In the genomic region with DNA sequence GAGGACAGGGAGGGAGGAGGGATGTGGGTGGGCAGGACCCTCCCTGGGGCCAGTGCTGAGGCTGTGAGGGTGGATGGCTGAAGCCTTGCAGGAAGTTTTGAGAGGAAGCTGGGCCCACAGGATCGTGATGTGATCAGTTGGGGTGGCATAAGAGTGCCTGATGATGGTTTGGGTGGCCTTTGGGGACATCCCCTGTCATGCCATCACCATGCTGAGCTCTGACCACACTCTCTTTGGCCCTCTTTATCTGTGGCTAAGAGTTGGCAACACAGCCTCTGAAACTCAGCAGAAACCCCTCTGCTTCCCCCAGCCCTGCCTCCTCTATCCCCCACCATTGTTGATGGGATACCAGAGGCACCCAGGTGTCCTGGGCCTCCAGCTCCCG, we compare ENCODE assay signal across 18 cellular contexts. TPM values are rescaled to one million over a fixed set of nuclear protein-coding genes. Genes with fewer than 3 reads are reported as not detected.
DNase-seq lines count a peak whose midpoint lies in the region; ATAC-seq, FAIRE-seq and TF ChIP-seq lines count a peak whose summit lies in the region.
"Had no signal": no experiment of that assay in that cellular context is flagged by ENCODE, and none has a peak within 500 bp of the region (broad histone marks: within the 10 kb centered on the region; RNA-seq: fewer than 3 reads in every experiment).

No MANE protein-coding gene starts in this region.

- no peaks in the 10 kb centered on the region for H3K9me3 ChIP-seq in HEK293 (ENCODE audit: control insufficient read depth, insufficient read depth, low read depth, low read length)
- H3K9me3 ChIP-seq in small intestine (ENCODE audit: control insufficient read depth, low read depth) = no peaks in the 10 kb centered on the region
- H3K9me3 ChIP-seq: SK-N-SH had no signal

- TF ChIP-seq CTCF in HEK293 (tag by site-specific recombination; IDR thresholded peaks at IDR 0.05) (no peak), VCaP (conservative IDR thresholded peaks at IDR 0.05) (no peak), omental fat pad (IDR thresholded peaks at IDR 0.05) (no peak)

- H3K4me1 ChIP-seq in HEK293 (ENCODE audit: control insufficient read depth, insufficient read depth, low read length) = 0 out of 2 replicates have a peak, but pooled peaks cover 3% of the 10 kb centered on the region
- no peaks in the 10 kb centered on the region for H3K4me1 ChIP-seq in small intestine (ENCODE audit: control insufficient read depth in 2 of 2, insufficient read depth in 1 of 2, low read depth in 1 of 2, low read length in 1 of 2)

- H3K27ac ChIP-seq in HEK293 (ENCODE audit: extremely low read depth, low read depth, low read length) (no peak overlapping the region), VCaP (peak overlapping the region; percentile 84), small intestine (ENCODE audit: low read depth in 1 of 2, low read length in 1 of 2) (no peak overlapping the region)

- peaks cover 0 to 2% of the 10 kb centered on the region in 2 donors for H3K27me3 ChIP-seq in small intestine (ENCODE audit: control insufficient read depth in 2 of 2, insufficient read depth in 2 of 2, low read length in 2 of 2)

- DNase-seq in CD1c-positive myeloid dendritic cell (ENCODE audit: extremely low spot score) = peak; percentile 20
- DNase-seq in omental fat pad (ENCODE audit: low spot score) = no peak
- no peak for DNase-seq in small intestine
- DNase-seq in NCI-H345 treated with DMSO at 0.1 percent for 48 hours (lab: John Stamatoyannopoulos, UW; ENCODE audit: unreplicated experiment) = no peak
- no peak for DNase-seq in activated CD4-positive, alpha-beta T cell treated with anti-CD3 and anti-CD28 coated beads for 4 hours
- DNase-seq: ACHN; CD8-positive, alpha-beta memory T cell; DND-41; IMR-90; NCI-H146; NCI-H2081 treated with DMSO at 0.1 percent for 48 hours; NCI-H69; SK-N-SH had no signal

- FAIRE-seq in small intestine (lab: Jason Lieb, UNC) = no peak

- CTCF ChIA-PET in HEK293 (lab: Yijun Ruan, JAX) = interaction anchor here (0.6 to 1.6 kb wide), 4 partner anchors 8 to 85 kb away, joined by 3 to 4 read pairs (median 4); no protein-coding TSS in a partner anchor

- POLR2A ChIA-PET in HEK293 (lab: Yijun Ruan, JAX) = interaction anchor here (1.2 kb wide), 1 partner anchor 19 kb away, joined by 3 read pairs; no protein-coding TSS in a partner anchor

- WGBS in small intestine, 3 donors = 41 to 58% (median 43%) methylated on average over 2 of the region's 2 CpGs

- H3K36me3 ChIP-seq in HEK293 (ENCODE audit: control insufficient read depth in 2 of 2, insufficient read depth in 1 of 2, low read length in 2 of 2) (no peaks in the 10 kb centered on the region), small intestine (ENCODE audit: control insufficient read depth in 2 of 2, insufficient read depth in 2 of 2, low read length in 2 of 2) (no peaks in the 10 kb centered on the region)

- H3K4me3 ChIP-seq in HEK293 (ENCODE audit: low read depth, low read length) (no peak overlapping the region), small intestine (ENCODE audit: low read depth in 1 of 2, low read length in 2 of 2) (no peak overlapping the region)

- ATAC-seq in omental fat pad (ENCODE audit: low FRiP score) (peak; percentile 25), GM18867 (IDR thresholded peaks at IDR 0.05; ENCODE audit: unreplicated experiment) (no peak)
- ATAC-seq: HCT116 had no signal

TF ChIP-seq in HEK293, 187 proteins besides CTCF, POLR2A, EP300 and RAD21:
- TF ChIP-seq ZFHX2 (tag by site-specific recombination; conservative IDR thresholded peaks at IDR 0.05) (0 out of 2 replicates have a peak, but pooled peaks have one; percentile 3), ZNF266 (tag by site-specific recombination; IDR thresholded peaks at IDR 0.05; ENCODE audit: low read depth) (no peak), EGR2 (tag by site-specific recombination; IDR thresholded peaks at IDR 0.05; ENCODE audit: low read depth) (0 out of 2 replicates have a peak, but pooled peaks have one; percentile 3), ZNF114 (tag by site-specific recombination; IDR thresholded peaks at IDR 0.05) (no peak), ZBTB21 (tag by site-specific recombination; IDR thresholded peaks at IDR 0.05) (no peak)
- TF ChIP-seq, protein P1, sequence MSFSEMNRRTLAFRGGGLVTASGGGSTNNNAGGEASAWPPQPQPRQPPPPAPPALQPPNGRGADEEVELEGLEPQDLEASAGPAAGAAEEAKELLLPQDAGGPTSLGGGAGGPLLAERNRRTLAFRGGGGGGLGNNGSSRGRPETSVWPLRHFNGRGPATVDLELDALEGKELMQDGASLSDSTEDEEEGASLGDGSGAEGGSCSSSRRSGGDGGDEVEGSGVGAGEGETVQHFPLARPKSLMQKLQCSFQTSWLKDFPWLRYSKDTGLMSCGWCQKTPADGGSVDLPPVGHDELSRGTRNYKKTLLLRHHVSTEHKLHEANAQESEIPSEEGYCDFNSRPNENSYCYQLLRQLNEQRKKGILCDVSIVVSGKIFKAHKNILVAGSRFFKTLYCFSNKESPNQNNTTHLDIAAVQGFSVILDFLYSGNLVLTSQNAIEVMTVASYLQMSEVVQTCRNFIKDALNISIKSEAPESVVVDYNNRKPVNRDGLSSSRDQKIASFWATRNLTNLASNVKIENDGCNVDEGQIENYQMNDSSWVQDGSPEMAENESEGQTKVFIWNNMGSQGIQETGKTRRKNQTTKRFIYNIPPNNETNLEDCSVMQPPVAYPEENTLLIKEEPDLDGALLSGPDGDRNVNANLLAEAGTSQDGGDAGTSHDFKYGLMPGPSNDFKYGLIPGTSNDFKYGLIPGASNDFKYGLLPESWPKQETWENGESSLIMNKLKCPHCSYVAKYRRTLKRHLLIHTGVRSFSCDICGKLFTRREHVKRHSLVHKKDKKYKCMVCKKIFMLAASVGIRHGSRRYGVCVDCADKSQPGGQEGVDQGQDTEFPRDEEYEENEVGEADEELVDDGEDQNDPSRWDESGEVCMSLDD (tag by site-specific recombination; IDR thresholded peaks at IDR 0.05) = no peak

RNA-seq across cellular contexts. Expression of a gene that starts 19.8 kb away (rescaled TPM):
- total RNA-seq in omental fat pad = 10 to 100 TPM; 25.9 to 40.6 (median 33.9) TPM
- 10 to 100 TPM; 25.4 to 65.7 (median 52.8) TPM for polyA plus RNA-seq in small intestine

RNA-seq across cellular contexts. Expression of a gene that starts 24.0 kb away (rescaled TPM):
- 10 to 100 TPM in 1 of 4 donors, 1 to 10 TPM in 3; 2.9 to 31.9 (median 5.1) TPM for total RNA-seq in omental fat pad
- 1 to 10 TPM in 1 of 3 donors, under 1 TPM in 1, not detected in 1; 0.54 to 2.1 TPM for polyA plus RNA-seq in small intestine
- total RNA-seq: HT-29 had no signal
- polyA plus RNA-seq: CD8-positive, alpha-beta memory T cell had no signal

RNA-seq across cellular contexts. Expression of a gene that starts 58.9 kb away (rescaled TPM):
- total RNA-seq in omental fat pad = 10 to 100 TPM; 66.4 to 74.8 (median 70.0) TPM
- 10 to 100 TPM; 60.3 to 87.0 (median 85.9) TPM for polyA plus RNA-seq in small intestine
